ENCODE assay signal across 24 cellular contexts in genomic region chr6:39111280-39111679, GRCh38. TPM values are rescaled to one million over a fixed set of nuclear protein-coding genes. Genes with fewer than 3 reads are reported as not detected.
DNase-seq lines count a peak whose midpoint lies in the region; ATAC-seq lines count a peak whose summit lies in the region.
"Had no signal": no experiment of that assay in that cellular context is flagged by ENCODE, and none has a peak within 500 bp of the region (broad histone marks: within the 10 kb centered on the region; RNA-seq: fewer than 3 reads in every experiment).

No MANE protein-coding gene starts in this region.

- ATAC-seq in activated naive CD8-positive, alpha-beta T cell treated with anti-CD3 and anti-CD28 coated beads, Interleukin-2, amount 10 ng/mL, durations not matched to agents 7 days and 5 days (ENCODE audit: low read depth) = no peak
- ATAC-seq in stimulated activated naive CD8-positive, alpha-beta T cell treated with anti-CD3 and anti-CD28 coated beads, Interleukin-15, amount 100 ng/mL, for 72 hours = no peak
- ATAC-seq: HCT116, left ventricle myocardium superior had no signal

- peak overlapping the region; percentile 88 for H3K27ac Mint-ChIP-seq in activated naive CD4-positive, alpha-beta T cell treated with anti-CD3 and anti-CD28 coated beads, Interleukin-2, amount 10 ng/mL, durations not matched to agents 7 days and 5 days
- peak overlapping the region; percentile 92 for H3K27ac Mint-ChIP-seq in T-helper 1 cell treated with Interleukin-12 subunit alpha and Interleukin-12 subunit beta and Interleukin-4 antibody, amounts not matched to agents 30 μg/mL and 1 μg/mL, for 36 hours
- H3K27ac Mint-ChIP-seq in activated naive CD8-positive, alpha-beta T cell treated with anti-CD3 and anti-CD28 coated beads, Interleukin-2, amount 10 ng/mL, durations not matched to agents 7 days and 5 days = peak overlapping the region; percentile 91
- H3K27ac Mint-ChIP-seq in stimulated activated naive CD8-positive, alpha-beta T cell treated with anti-CD3 and anti-CD28 coated beads, Interleukin-15, amount 100 ng/mL, for 72 hours = peak overlapping the region; percentile 75 to 95
- H3K27ac Mint-ChIP-seq: dendritic cell treated with granulocyte-macrophage colony-stimulating factor and Interleukin-4, amounts not matched to agents 40 ng/mL and 50 ng/mL, for 4 days; mesothelial cell of epicardium; nephron had no signal

- CTCF ChIA-PET in activated naive CD4-positive, alpha-beta T cell treated with anti-CD3 and anti-CD28 coated beads, Interleukin-2, amount 10 ng/mL, durations not matched to agents 7 days and 5 days (lab: Charles Lee) = interaction anchor here (0.6 to 1.0 kb wide), 2 partner anchors 41 to 136 kb away, joined by 3 read pairs; no protein-coding TSS in a partner anchor

- DNase-seq in activated naive CD4-positive, alpha-beta T cell treated with anti-CD3 and anti-CD28 coated beads, Interleukin-2, amount 10 ng/mL, durations not matched to agents 7 days and 5 days = no peak
- DNase-seq in activated naive CD4-positive, alpha-beta T cell treated with Interleukin-2 at 50 U/mL for 16 hours = no peak
- no peak for DNase-seq in activated naive CD8-positive, alpha-beta T cell treated with anti-CD3 and anti-CD28 coated beads, Interleukin-2, amount 10 ng/mL, durations not matched to agents 7 days and 5 days
- DNase-seq in stimulated activated naive CD8-positive, alpha-beta T cell treated with anti-CD3 and anti-CD28 coated beads, Interleukin-15, amount 100 ng/mL, for 72 hours = no peak
- no peak for DNase-seq in NCI-H510A (lab: John Stamatoyannopoulos, UW)
- no peak for DNase-seq in effector CD4-positive, alpha-beta T cell
- no peak for DNase-seq in HK-2 (ENCODE audit: unreplicated experiment)
- DNase-seq: aorta, C1 segment of cervical spinal cord, IMR-90, islet precursor cell, left ventricle myocardium superior, NCI-H1417, NCI-H2081 treated with DMSO at 0.1 percent for 48 hours, NCI-H345, NCI-H774, ovary, thyroid gland, WERI-Rb-1 had no signal

- no peaks in the 10 kb centered on the region for H3K27me3 Mint-ChIP-seq in activated naive CD4-positive, alpha-beta T cell treated with anti-CD3 and anti-CD28 coated beads, Interleukin-2, amount 10 ng/mL, durations not matched to agents 7 days and 5 days
- no peaks in the 10 kb centered on the region for H3K27me3 Mint-ChIP-seq in T-helper 1 cell treated with Interleukin-12 subunit alpha and Interleukin-12 subunit beta and Interleukin-4 antibody, amounts not matched to agents 30 μg/mL and 1 μg/mL, for 36 hours (ENCODE audit: low read depth)
- no peaks in the 10 kb centered on the region for H3K27me3 Mint-ChIP-seq in activated naive CD8-positive, alpha-beta T cell treated with anti-CD3 and anti-CD28 coated beads, Interleukin-2, amount 10 ng/mL, durations not matched to agents 7 days and 5 days
- H3K27me3 Mint-ChIP-seq in stimulated activated naive CD8-positive, alpha-beta T cell treated with anti-CD3 and anti-CD28 coated beads, Interleukin-15, amount 100 ng/mL, for 72 hours = no peaks in the 10 kb centered on the region
- H3K27me3 Mint-ChIP-seq: dendritic cell treated with granulocyte-macrophage colony-stimulating factor and Interleukin-4, amounts not matched to agents 40 ng/mL and 50 ng/mL, for 4 days had no signal

- H3K9me3 Mint-ChIP-seq in activated naive CD4-positive, alpha-beta T cell treated with anti-CD3 and anti-CD28 coated beads, Interleukin-2, amount 10 ng/mL, durations not matched to agents 7 days and 5 days = no peaks in the 10 kb centered on the region
- no peaks in the 10 kb centered on the region for H3K9me3 Mint-ChIP-seq in T-helper 1 cell treated with Interleukin-12 subunit alpha and Interleukin-12 subunit beta and Interleukin-4 antibody, amounts not matched to agents 30 μg/mL and 1 μg/mL, for 36 hours
- H3K9me3 Mint-ChIP-seq in activated naive CD8-positive, alpha-beta T cell treated with anti-CD3 and anti-CD28 coated beads, Interleukin-2, amount 10 ng/mL, durations not matched to agents 7 days and 5 days = no peaks in the 10 kb centered on the region
- no peaks in the 10 kb centered on the region for H3K9me3 Mint-ChIP-seq in stimulated activated naive CD8-positive, alpha-beta T cell treated with anti-CD3 and anti-CD28 coated beads, Interleukin-15, amount 100 ng/mL, for 72 hours
- H3K9me3 Mint-ChIP-seq: dendritic cell treated with granulocyte-macrophage colony-stimulating factor and Interleukin-4, amounts not matched to agents 40 ng/mL and 50 ng/mL, for 4 days; mesothelial cell of epicardium; nephron had no signal

- H3K36me3 Mint-ChIP-seq in activated naive CD4-positive, alpha-beta T cell treated with anti-CD3 and anti-CD28 coated beads, Interleukin-2, amount 10 ng/mL, durations not matched to agents 7 days and 5 days = peaks cover 31% of the 10 kb centered on the region
- peaks cover 16% of the 10 kb centered on the region for H3K36me3 Mint-ChIP-seq in T-helper 1 cell treated with Interleukin-12 subunit alpha and Interleukin-12 subunit beta and Interleukin-4 antibody, amounts not matched to agents 30 μg/mL and 1 μg/mL, for 36 hours (ENCODE audit: low read depth)
- peaks cover 10% of the 10 kb centered on the region for H3K36me3 Mint-ChIP-seq in activated naive CD8-positive, alpha-beta T cell treated with anti-CD3 and anti-CD28 coated beads, Interleukin-2, amount 10 ng/mL, durations not matched to agents 7 days and 5 days

- H3K4me3 Mint-ChIP-seq in activated naive CD4-positive, alpha-beta T cell treated with anti-CD3 and anti-CD28 coated beads, Interleukin-2, amount 10 ng/mL, durations not matched to agents 7 days and 5 days = peak overlapping the region; percentile 64
- H3K4me3 Mint-ChIP-seq in T-helper 1 cell treated with Interleukin-12 subunit alpha and Interleukin-12 subunit beta and Interleukin-4 antibody, amounts not matched to agents 30 μg/mL and 1 μg/mL, for 36 hours = peak overlapping the region; percentile 68
- peak overlapping the region; percentile 72 for H3K4me3 Mint-ChIP-seq in activated naive CD8-positive, alpha-beta T cell treated with anti-CD3 and anti-CD28 coated beads, Interleukin-2, amount 10 ng/mL, durations not matched to agents 7 days and 5 days
- peak overlapping the region; percentile 64 to 89 for H3K4me3 Mint-ChIP-seq in stimulated activated naive CD8-positive, alpha-beta T cell treated with anti-CD3 and anti-CD28 coated beads, Interleukin-15, amount 100 ng/mL, for 72 hours
- H3K4me3 Mint-ChIP-seq: dendritic cell treated with granulocyte-macrophage colony-stimulating factor and Interleukin-4, amounts not matched to agents 40 ng/mL and 50 ng/mL, for 4 days; mesothelial cell of epicardium; nephron had no signal

- peaks cover 62% of the 10 kb centered on the region for H3K4me1 Mint-ChIP-seq in activated naive CD4-positive, alpha-beta T cell treated with anti-CD3 and anti-CD28 coated beads, Interleukin-2, amount 10 ng/mL, durations not matched to agents 7 days and 5 days
- H3K4me1 Mint-ChIP-seq in T-helper 1 cell treated with Interleukin-12 subunit alpha and Interleukin-12 subunit beta and Interleukin-4 antibody, amounts not matched to agents 30 μg/mL and 1 μg/mL, for 36 hours (ENCODE audit: low read depth) = peaks cover 41% of the 10 kb centered on the region
- peaks cover 35% of the 10 kb centered on the region for H3K4me1 Mint-ChIP-seq in activated naive CD8-positive, alpha-beta T cell treated with anti-CD3 and anti-CD28 coated beads, Interleukin-2, amount 10 ng/mL, durations not matched to agents 7 days and 5 days
- H3K4me1 Mint-ChIP-seq in stimulated activated naive CD8-positive, alpha-beta T cell treated with anti-CD3 and anti-CD28 coated beads, Interleukin-15, amount 100 ng/mL, for 72 hours = peaks cover 66% of the 10 kb centered on the region

- POLR2A ChIA-PET in activated naive CD8-positive, alpha-beta T cell treated with anti-CD3 and anti-CD28 coated beads, Interleukin-2, amount 10 ng/mL, durations not matched to agents 7 days and 5 days (lab: Charles Lee) = interaction anchor here (2.4 kb wide), 1 partner anchor 9 kb away, joined by 8 read pairs; no protein-coding TSS in a partner anchor

RNA-seq across cellular contexts. Expression of gene SAYSD1, which starts 3.7 kb away (rescaled TPM):
- total RNA-seq in activated naive CD8-positive, alpha-beta T cell treated with anti-CD3 and anti-CD28 coated beads, Interleukin-2, amount 10 ng/mL, durations not matched to agents 7 days and 5 days = 10 to 100 TPM; 13.4 to 14.2 TPM
